In the genomic region with DNA sequence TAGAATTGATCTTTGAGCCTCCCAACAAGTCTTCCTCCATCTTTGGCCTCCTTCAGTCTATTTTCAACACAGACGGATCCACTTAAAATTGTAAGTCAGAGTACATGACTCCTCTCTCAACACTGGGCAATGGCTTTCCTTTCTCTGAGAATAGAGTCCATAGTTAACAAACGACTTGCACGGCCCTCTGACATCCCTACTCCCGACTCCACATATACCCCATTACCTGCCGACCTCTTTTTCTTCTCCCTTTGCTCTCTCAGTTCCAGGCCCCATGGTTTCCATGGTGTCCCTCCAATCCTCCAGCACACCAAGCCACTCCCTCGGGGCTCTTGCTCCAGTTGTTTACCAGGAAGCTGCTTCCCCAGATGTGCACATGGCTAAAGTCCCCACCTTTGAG, we compare ENCODE assay signal across 27 cellular contexts.
DNase-seq lines count a peak whose midpoint lies in the region; ATAC-seq and TF ChIP-seq lines count a peak whose summit lies in the region.
"Had no signal": no experiment of that assay in that cellular context is flagged by ENCODE, and none has a peak within 500 bp of the region (broad histone marks: within the 10 kb centered on the region; RNA-seq: fewer than 3 reads in every experiment).

No MANE protein-coding gene starts in this region.

- H3K36me3 ChIP-seq in Caco-2 (ENCODE audit: control insufficient read depth, insufficient read depth, low read length) (no peaks in the 10 kb centered on the region), spleen (peaks cover 0 to 50% (median 31%) of the 10 kb centered on the region in 6 donors)
- H3K36me3 ChIP-seq: HAP-1, MG63, Peyer's patch had no signal

- POLR2A ChIA-PET in Caco-2 (lab: Charles Lee), result no interaction called here
- POLR2A ChIA-PET in naive thymus-derived CD8-positive, alpha-beta T cell (lab: Charles Lee), result no interaction called here

- no peaks in the 10 kb centered on the region for H3K36me3 Mint-ChIP-seq in Caco-2 (ENCODE audit: insufficient read depth, unreplicated experiment)
- H3K36me3 Mint-ChIP-seq in activated T-helper 1 cell treated with anti-CD3 and anti-CD28 coated beads, Interleukin-12 subunit alpha, Interleukin-12 subunit beta, Interleukin-2, Interleukin-4 antibody, amounts not matched to agents 30 ng/mL and 10 ng/mL and 1 ng/mL, durations not matched to agents 14 hours and 24 hours and 36 hours (ENCODE audit: low read depth), result peaks cover 22% of the 10 kb centered on the region
- H3K36me3 Mint-ChIP-seq in naive thymus-derived CD8-positive, alpha-beta T cell, result peaks cover 13 to 40% (median 26%) of the 10 kb centered on the region in 3 donors

- no peak overlapping the region for H3K27ac ChIP-seq in spleen
- H3K27ac ChIP-seq: 22Rv1, C4-2B, Peyer's patch had no signal

- H3K4me3 ChIP-seq in Caco-2 (ENCODE audit: low read depth, low read length) (no peak overlapping the region), spleen (no peak overlapping the region)
- H3K4me3 ChIP-seq: HAP-1, MG63, Peyer's patch had no signal

- no peak for TF ChIP-seq POLR2A in spleen (IDR thresholded peaks at IDR 0.05)

- no peaks in the 10 kb centered on the region for H3K27me3 ChIP-seq in Caco-2 (replicated peaks; ENCODE audit: control insufficient read depth, insufficient read depth, low read length)
- no peaks in the 10 kb centered on the region for H3K27me3 ChIP-seq in spleen (replicated peaks in 1 of 7)
- H3K27me3 ChIP-seq: MG63, Peyer's patch had no signal

- intact Hi-C loops in Caco-2 (cut with micrococcal nuclease; ENCODE audit: unreplicated experiment), result no loop called here
- intact Hi-C loops in activated T-helper 1 cell treated with anti-CD3 and anti-CD28 coated beads, Interleukin-12 subunit alpha, Interleukin-12 subunit beta, Interleukin-2, Interleukin-4 antibody, amounts not matched to agents 30 ng/mL and 10 ng/mL and 1 ng/mL, durations not matched to agents 14 hours and 24 hours and 36 hours (cut with micrococcal nuclease), result no loop called here
- intact Hi-C loops in spleen (cut with DNase I; ENCODE audit: low total_unique reads), result no loop called here

- CTCF ChIA-PET in Caco-2 (lab: Charles Lee), result no interaction called here

- BruUV-seq in Caco-2 (replicated peaks; lab: Mats Ljungman, UMichigan), result no TSS peak

- H3K9me3 ChIP-seq in Caco-2, result no peaks in the 10 kb centered on the region
- H3K9me3 ChIP-seq in spleen, result no peaks in the 10 kb centered on the region
- H3K9me3 ChIP-seq: HAP-1, MG63, Peyer's patch, SK-N-SH had no signal

- no peak for TF ChIP-seq CTCF in Caco-2 (IDR thresholded peaks at IDR 0.05; ENCODE audit: insufficient read depth in 1 of 2, low read depth in 1 of 2, low read length in 1 of 2, severe bottlenecking in 1 of 2, unreplicated experiment in 1 of 2)
- TF ChIP-seq CTCF in spleen (IDR thresholded peaks at IDR 0.05 in 8 of 11, conservative IDR thresholded peaks at IDR 0.05 in 3 of 11), result no peak

- H3K27ac Mint-ChIP-seq in Caco-2 (ENCODE audit: unreplicated experiment), result peak overlapping the region; percentile 1
- peak overlapping the region; percentile 14 for H3K27ac Mint-ChIP-seq in activated T-helper 1 cell treated with anti-CD3 and anti-CD28 coated beads, Interleukin-12 subunit alpha, Interleukin-12 subunit beta, Interleukin-2, Interleukin-4 antibody, amounts not matched to agents 30 ng/mL and 10 ng/mL and 1 ng/mL, durations not matched to agents 14 hours and 24 hours and 36 hours
- peak overlapping the region in 6 of 10 donors; percentile 27 to 88 (median 68) for H3K27ac Mint-ChIP-seq in naive thymus-derived CD8-positive, alpha-beta T cell
- H3K27ac Mint-ChIP-seq: B cell, HFFc6 had no signal

- no peak for DNase-seq in Caco-2
- peak; percentile 66 for DNase-seq in NCI-H526 treated with DMSO at 0.1 percent for 48 hours (lab: John Stamatoyannopoulos, UW)
- no peak for DNase-seq in activated T-helper 1 cell treated with anti-CD3 and anti-CD28 coated beads, Interleukin-12 subunit alpha, Interleukin-12 subunit beta, Interleukin-2, Interleukin-4 antibody, amounts not matched to agents 30 ng/mL and 10 ng/mL and 1 ng/mL, durations not matched to agents 14 hours and 24 hours and 36 hours (ENCODE audit: low spot score)
- no peak for DNase-seq in naive thymus-derived CD8-positive, alpha-beta T cell
- DNase-seq in NCI-H2227 treated with DMSO at 0.1 percent for 48 hours (lab: John Stamatoyannopoulos, UW), result no peak
- DNase-seq in spleen, result no peak
- DNase-seq: DMS153, DND-41, GOT3, HFFc6, KG1, MG63, NCI-H1048, NCI-H1417 treated with DMSO at 0.1 percent for 48 hours, NCI-H1694 treated with DMSO at 0.1 percent for 48 hours, NCI-H2081, NCI-H226, NCI-H510A, Peyer's patch, SHP77 treated with DMSO at 0.1 percent for 48 hours, SK-N-SH had no signal

- H3K9me3 Mint-ChIP-seq in Caco-2 (ENCODE audit: unreplicated experiment), result peaks cover 11% of the 10 kb centered on the region
- H3K9me3 Mint-ChIP-seq in activated T-helper 1 cell treated with anti-CD3 and anti-CD28 coated beads, Interleukin-12 subunit alpha, Interleukin-12 subunit beta, Interleukin-2, Interleukin-4 antibody, amounts not matched to agents 30 ng/mL and 10 ng/mL and 1 ng/mL, durations not matched to agents 14 hours and 24 hours and 36 hours, result peaks cover 5% of the 10 kb centered on the region
- H3K9me3 Mint-ChIP-seq in naive thymus-derived CD8-positive, alpha-beta T cell, result peaks cover 0 to 9% (median 0%) of the 10 kb centered on the region in 9 donors
- H3K9me3 Mint-ChIP-seq: HFFc6 had no signal

- no peak overlapping the region for H3K4me3 Mint-ChIP-seq in Caco-2 (ENCODE audit: unreplicated experiment)
- H3K4me3 Mint-ChIP-seq in activated T-helper 1 cell treated with anti-CD3 and anti-CD28 coated beads, Interleukin-12 subunit alpha, Interleukin-12 subunit beta, Interleukin-2, Interleukin-4 antibody, amounts not matched to agents 30 ng/mL and 10 ng/mL and 1 ng/mL, durations not matched to agents 14 hours and 24 hours and 36 hours, result no peak overlapping the region
- H3K4me3 Mint-ChIP-seq in naive thymus-derived CD8-positive, alpha-beta T cell, result no peak overlapping the region
- H3K4me3 Mint-ChIP-seq: B cell, HFFc6 had no signal

- 86 to 92% (median 89%) methylated on average over 6 of the region's 6 CpGs for WGBS in spleen, 5 donors

- H3K4me1 Mint-ChIP-seq in Caco-2 (ENCODE audit: low read depth, unreplicated experiment), result peaks cover 6% of the 10 kb centered on the region
- no peaks in the 10 kb centered on the region for H3K4me1 Mint-ChIP-seq in activated T-helper 1 cell treated with anti-CD3 and anti-CD28 coated beads, Interleukin-12 subunit alpha, Interleukin-12 subunit beta, Interleukin-2, Interleukin-4 antibody, amounts not matched to agents 30 ng/mL and 10 ng/mL and 1 ng/mL, durations not matched to agents 14 hours and 24 hours and 36 hours (ENCODE audit: low read depth)
- H3K4me1 Mint-ChIP-seq in naive thymus-derived CD8-positive, alpha-beta T cell, result no peaks in the 10 kb centered on the region

- no peak for ATAC-seq in naive thymus-derived CD8-positive, alpha-beta T cell
- ATAC-seq in HG02610 (IDR thresholded peaks at IDR 0.05; ENCODE audit: unreplicated experiment) (no peak), GM21381 (IDR thresholded peaks at IDR 0.05; ENCODE audit: unreplicated experiment) (no peak)

- H3K27me3 Mint-ChIP-seq in Caco-2 (ENCODE audit: insufficient read depth, unreplicated experiment), result no peaks in the 10 kb centered on the region
- H3K27me3 Mint-ChIP-seq in activated T-helper 1 cell treated with anti-CD3 and anti-CD28 coated beads, Interleukin-12 subunit alpha, Interleukin-12 subunit beta, Interleukin-2, Interleukin-4 antibody, amounts not matched to agents 30 ng/mL and 10 ng/mL and 1 ng/mL, durations not matched to agents 14 hours and 24 hours and 36 hours (ENCODE audit: insufficient read depth), result no peaks in the 10 kb centered on the region
- no peaks in the 10 kb centered on the region for H3K27me3 Mint-ChIP-seq in naive thymus-derived CD8-positive, alpha-beta T cell
- H3K27me3 Mint-ChIP-seq: B cell had no signal

- H3K4me1 ChIP-seq in Caco-2, result peaks cover under 1% of the 10 kb centered on the region; the same call in 1 of the 2 replicates
- H3K4me1 ChIP-seq in spleen, result peaks cover 0 to 6% (median 0%) of the 10 kb centered on the region in 6 donors
- H3K4me1 ChIP-seq: HAP-1, Peyer's patch had no signal

Comparison
In these comparisons a context has a peak if more than half of its experiments do, and no peak if none do; other contexts are left out.
1. H3K27ac Mint-ChIP-seq: peak in every context shown above with its lines; median percentile 68 in naive thymus-derived CD8-positive, alpha-beta T cell; 14 in activated T-helper 1 cell treated with anti-CD3 and anti-CD28 coated beads, Interleukin-12 subunit alpha, Interleukin-12 subunit beta, Interleukin-2, Interleukin-4 antibody, amounts not matched to agents 30 ng/mL and 10 ng/mL and 1 ng/mL, durations not matched to agents 14 hours and 24 hours and 36 hours; 1 in Caco-2.